In the genomic region with DNA sequence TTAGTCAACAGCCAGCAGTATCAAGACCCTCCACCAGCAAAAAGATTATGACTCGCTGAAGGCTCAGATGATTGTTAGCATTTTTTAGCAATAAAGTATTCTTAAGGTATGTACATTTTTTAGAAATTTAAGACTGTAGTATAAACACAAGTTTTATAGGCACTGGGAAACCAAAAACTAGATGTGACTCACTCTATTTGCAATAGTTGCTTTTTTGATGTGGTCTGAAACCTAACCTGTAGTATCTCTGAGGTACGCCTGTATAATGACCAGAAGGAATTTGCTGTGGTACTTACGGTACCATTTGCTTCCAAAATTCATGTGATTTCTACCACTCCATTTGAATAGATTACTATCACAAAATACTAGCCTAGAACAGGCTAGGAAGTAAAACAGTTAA, we compare ENCODE assay signal across 1 cellular context.
TF ChIP-seq lines count a peak whose summit lies in the region.

No MANE protein-coding gene starts in this region.

TF ChIP-seq in IMR-90, 13 proteins besides CTCF, POLR2A, EP300 and RAD21:
- TF ChIP-seq MAFK (IDR thresholded peaks at IDR 0.05; ENCODE audit: low read depth, low read length) (no peak), CEBPB (IDR thresholded peaks at IDR 0.05; ENCODE audit: low read depth, low read length) (peak; percentile 62)
